ENCODE assay signal across 13 cellular contexts in genomic region chr13:66210677-66211076, GRCh38.
DNase-seq lines count a peak whose midpoint lies in the region; ATAC-seq and TF ChIP-seq lines count a peak whose summit lies in the region.
"Had no signal": no experiment of that assay in that cellular context is flagged by ENCODE, and none has a peak within 500 bp of the region (broad histone marks: within the 10 kb centered on the region; RNA-seq: fewer than 3 reads in every experiment).

No MANE protein-coding gene starts in this region.

- intact Hi-C loops in sigmoid colon (cut with DNase I) (no loop called here), adrenal gland (cut with DNase I) (no loop called here)

- TF ChIP-seq POLR2A in sigmoid colon (IDR thresholded peaks at IDR 0.05) (no peak), adrenal gland (IDR thresholded peaks at IDR 0.05) (no peak)

- H3K27me3 ChIP-seq in brain microvascular endothelial cell (replicated peaks): no peaks in the 10 kb centered on the region
- no peaks in the 10 kb centered on the region for H3K27me3 ChIP-seq in sigmoid colon
- no peaks in the 10 kb centered on the region for H3K27me3 ChIP-seq in adrenal gland
- H3K27me3 ChIP-seq: esophagus muscularis mucosa had no signal

- H3K27ac ChIP-seq in brain microvascular endothelial cell (peak overlapping the region; percentile 45), sigmoid colon (peak overlapping the region in 2 of 4 donors; percentile 1 to 66), adrenal gland (no peak overlapping the region)
- H3K27ac ChIP-seq: esophagus muscularis mucosa had no signal

- TF ChIP-seq RAD21 in Ishikawa (IDR thresholded peaks at IDR 0.05; ENCODE audit: low read depth): no peak

- 86 to 90% methylated on average over 3 of the region's 3 CpGs for WGBS in sigmoid colon, 2 donors
- WGBS in adrenal gland, 4 donors: 67 to 80% (median 73%) methylated on average over 3 of the region's 3 CpGs

- TF ChIP-seq EP300 in Ishikawa (IDR thresholded peaks at IDR 0.05; ENCODE audit: borderline replicate concordance): no peak
- no peak for TF ChIP-seq EP300 in sigmoid colon (IDR thresholded peaks at IDR 0.05)

- DNase-seq in AG09309 (ENCODE audit: low read depth) (peak; percentile 57), brain microvascular endothelial cell (peak; percentile 87), lung microvascular endothelial cell (ENCODE audit: low read depth in 2 of 2) (peak; percentile 1 to 72), ureter (ENCODE audit: low spot score) (no peak), sigmoid colon (no peak), adrenal gland (no peak)
- DNase-seq: NCI-H1436 treated with DMSO at 0.1 percent for 48 hours; stimulated activated CD4-positive, alpha-beta T cell treated with anti-CD3 and anti-CD28 coated beads, Interleukin-4, amount 100 ng/mL, for 24 hours; T-helper 2 cell had no signal

- H3K4me1 ChIP-seq in sigmoid colon (peaks cover 0 to 20% (median 9%) of the 10 kb centered on the region in 4 donors), adrenal gland (replicated peaks in 1 of 2) (no peaks in the 10 kb centered on the region)

- no peak overlapping the region for H3K4me3 ChIP-seq in AG09309 (ENCODE audit: control insufficient read depth, low read depth, low read length)
- no peak overlapping the region for H3K4me3 ChIP-seq in brain microvascular endothelial cell (ENCODE audit: low read depth, low read length)
- H3K4me3 ChIP-seq in sigmoid colon: no peak overlapping the region
- no peak overlapping the region for H3K4me3 ChIP-seq in adrenal gland
- H3K4me3 ChIP-seq: esophagus muscularis mucosa had no signal

- H3K9me3 ChIP-seq in sigmoid colon (no peaks in the 10 kb centered on the region), adrenal gland (replicated peaks in 1 of 3) (no peaks in the 10 kb centered on the region)
- H3K9me3 ChIP-seq: esophagus muscularis mucosa had no signal

- no peak for TF ChIP-seq CTCF in AG09309 (IDR thresholded peaks at IDR 0.05; ENCODE audit: control insufficient read depth, insufficient read depth, low read depth, low read length, missing control alignments)
- TF ChIP-seq CTCF in brain microvascular endothelial cell (IDR thresholded peaks at IDR 0.05; ENCODE audit: low read depth, low read length, missing control alignments): no peak
- no peak for TF ChIP-seq CTCF in sigmoid colon (IDR thresholded peaks at IDR 0.05)
- TF ChIP-seq CTCF in adrenal gland (IDR thresholded peaks at IDR 0.05): no peak

- no peak for ATAC-seq in GM21447 (IDR thresholded peaks at IDR 0.05; ENCODE audit: unreplicated experiment)
- ATAC-seq: left lobe of liver had no signal

- in situ Hi-C loops in brain microvascular endothelial cell (cut with HindIII; ENCODE audit: low pct_ligation_motif_present, low sequenced_read_pairs): no loop called here

- H3K36me3 ChIP-seq in brain microvascular endothelial cell (replicated peaks) (no peaks in the 10 kb centered on the region), sigmoid colon (no peaks in the 10 kb centered on the region), adrenal gland (replicated peaks in 1 of 2) (no peaks in the 10 kb centered on the region)
- H3K36me3 ChIP-seq: esophagus muscularis mucosa had no signal

TF ChIP-seq in Ishikawa, 13 proteins besides CTCF, POLR2A, EP300 and RAD21:
- TF ChIP-seq CREB1 (IDR thresholded peaks at IDR 0.05; ENCODE audit: low read depth) (no peak), CEBPB (IDR thresholded peaks at IDR 0.05) (no peak), NFIC (IDR thresholded peaks at IDR 0.05) (no peak), TEAD4 (IDR thresholded peaks at IDR 0.05) (peak; percentile 41; the same call in 1 of the 2 replicates)

Comparison
In these comparisons a context has a peak if more than half of its experiments do, and no peak if none do; other contexts are left out.
1. DNase-seq: peak in AG09309 (single experiment), brain microvascular endothelial cell (single experiment) and lung microvascular endothelial cell (2 of 2); none in ureter (single experiment), sigmoid colon (single experiment) and adrenal gland (0 of 7).